19 cellular contexts compared by ENCODE assay signal in the genomic region with DNA sequence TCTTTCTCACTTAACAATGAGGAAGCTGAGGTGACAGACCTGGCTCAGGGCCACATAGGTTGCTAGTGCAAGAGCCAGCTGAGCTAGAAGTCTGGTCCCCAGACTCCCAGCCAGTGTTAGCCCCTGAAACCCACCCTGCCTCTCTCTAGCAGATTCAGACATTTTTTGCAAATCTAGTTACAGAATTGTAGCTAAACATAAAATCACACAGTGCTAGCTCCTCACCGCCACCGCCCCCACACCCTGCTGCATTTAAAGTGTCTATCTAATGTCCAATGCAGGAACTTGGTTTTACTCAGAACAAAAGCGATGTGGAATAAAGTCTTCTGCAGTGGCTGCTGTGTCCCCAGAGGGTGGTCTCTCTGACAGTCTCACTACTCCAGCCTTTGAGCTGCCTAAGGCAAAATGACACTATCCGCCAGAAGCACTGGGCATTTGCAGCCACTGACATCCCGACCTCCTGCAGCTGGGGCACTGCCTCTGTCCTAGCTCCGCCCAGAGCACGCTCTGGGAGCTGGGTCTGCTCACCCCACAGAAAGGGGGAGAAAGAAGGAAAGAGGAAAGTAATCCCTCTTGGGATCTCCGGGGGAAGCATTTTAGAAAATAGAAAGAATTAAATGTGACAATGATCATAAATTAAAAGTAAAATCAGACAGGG. TPM values are rescaled to one million over a fixed set of nuclear protein-coding genes. Genes with fewer than 3 reads are reported as not detected.
"Had no signal": no experiment of that assay in that cellular context is flagged by ENCODE, and none has a peak within 500 bp of the region (broad histone marks: within the 10 kb centered on the region; RNA-seq: fewer than 3 reads in every experiment).

No MANE protein-coding gene starts in this region.

- H3K9me3 ChIP-seq: ascending aorta, breast epithelium, prostate gland, sigmoid colon, thoracic aorta, upper lobe of right lung had no signal

- H3K4me1 Mint-ChIP-seq: activated CD8-positive, alpha-beta memory T cell treated with anti-CD3 and anti-CD28 coated beads, Interleukin-2, amount 10 ng/mL, durations not matched to agents 7 days and 5 days; activated naive CD4-positive, alpha-beta T cell treated with anti-CD3 and anti-CD28 coated beads, Interleukin-2, amount 10 ng/mL, durations not matched to agents 7 days and 5 days; memory B cell; natural killer cell had no signal

- H3K9me3 Mint-ChIP-seq: activated naive CD4-positive, alpha-beta T cell treated with anti-CD3 and anti-CD28 coated beads, Interleukin-2, amount 10 ng/mL, durations not matched to agents 7 days and 5 days; activated T-helper 2 cell treated with anti-CD3 and anti-CD28 coated beads, Interferon-gamma antibody, Interleukin-2, Interleukin-4, amounts not matched to agents 10 μg/mL and 5 μg/mL and 100 μg/mL, durations not matched to agents 14 hours and 24 hours and 36 hours; dendritic cell treated with granulocyte-macrophage colony-stimulating factor and Interleukin-4, amounts not matched to agents 40 ng/mL and 50 ng/mL, for 4 days; memory B cell had no signal

- H3K27me3 ChIP-seq: ascending aorta, breast epithelium, upper lobe of right lung had no signal

- H3K4me1 ChIP-seq: ascending aorta, breast epithelium, prostate gland, sigmoid colon, upper lobe of right lung had no signal

- H3K36me3 ChIP-seq: ascending aorta, breast epithelium, prostate gland, sigmoid colon, thoracic aorta, upper lobe of right lung had no signal

- ATAC-seq: activated CD8-positive, alpha-beta memory T cell treated with anti-CD3 and anti-CD28 coated beads, Interleukin-2, amount 10 ng/mL, durations not matched to agents 7 days and 5 days; left ventricle myocardium superior; natural killer cell; upper lobe of right lung had no signal

- H3K36me3 Mint-ChIP-seq: activated CD8-positive, alpha-beta memory T cell treated with anti-CD3 and anti-CD28 coated beads, Interleukin-2, amount 10 ng/mL, durations not matched to agents 7 days and 5 days; activated naive CD4-positive, alpha-beta T cell treated with anti-CD3 and anti-CD28 coated beads, Interleukin-2, amount 10 ng/mL, durations not matched to agents 7 days and 5 days; memory B cell; natural killer cell had no signal

- H3K4me3 Mint-ChIP-seq: activated CD8-positive, alpha-beta memory T cell treated with anti-CD3 and anti-CD28 coated beads, Interleukin-2, amount 10 ng/mL, durations not matched to agents 7 days and 5 days; activated naive CD4-positive, alpha-beta T cell treated with anti-CD3 and anti-CD28 coated beads, Interleukin-2, amount 10 ng/mL, durations not matched to agents 7 days and 5 days; dendritic cell treated with granulocyte-macrophage colony-stimulating factor and Interleukin-4, amounts not matched to agents 40 ng/mL and 50 ng/mL, for 4 days; memory B cell; natural killer cell had no signal

- H3K27ac ChIP-seq: ascending aorta, breast epithelium, prostate gland, sigmoid colon, thoracic aorta, upper lobe of right lung had no signal

- H3K4me3 ChIP-seq: ascending aorta, breast epithelium, prostate gland, sigmoid colon, thoracic aorta, upper lobe of right lung had no signal

- DNase-seq: activated CD4-positive, alpha-beta T cell treated with anti-CD3 and anti-CD28 coated beads, Interleukin-2, amount 50 U/mL, for 48 hours; activated CD8-positive, alpha-beta memory T cell treated with anti-CD3 and anti-CD28 coated beads, Interleukin-2, amount 10 ng/mL, durations not matched to agents 7 days and 5 days; activated naive CD4-positive, alpha-beta T cell treated with anti-CD3 and anti-CD28 coated beads, Interleukin-2, amount 10 ng/mL, durations not matched to agents 7 days and 5 days; activated T-cell treated with anti-CD3 and anti-CD28 coated beads, Interleukin-2, amount 50 U/mL, for 1 hour; left ventricle myocardium superior; natural killer cell; sigmoid colon; stimulated activated CD4-positive, alpha-beta T cell treated with anti-CD3 and anti-CD28 coated beads, Interleukin-1b, Interleukin-23, amount 100 ng/mL, for 48 hours; upper lobe of right lung had no signal

- H3K27me3 Mint-ChIP-seq: activated CD8-positive, alpha-beta memory T cell treated with anti-CD3 and anti-CD28 coated beads, Interleukin-2, amount 10 ng/mL, durations not matched to agents 7 days and 5 days; activated naive CD4-positive, alpha-beta T cell treated with anti-CD3 and anti-CD28 coated beads, Interleukin-2, amount 10 ng/mL, durations not matched to agents 7 days and 5 days had no signal

- H3K27ac Mint-ChIP-seq: activated CD8-positive, alpha-beta memory T cell treated with anti-CD3 and anti-CD28 coated beads, Interleukin-2, amount 10 ng/mL, durations not matched to agents 7 days and 5 days; activated naive CD4-positive, alpha-beta T cell treated with anti-CD3 and anti-CD28 coated beads, Interleukin-2, amount 10 ng/mL, durations not matched to agents 7 days and 5 days; activated T-helper 2 cell treated with anti-CD3 and anti-CD28 coated beads, Interferon-gamma antibody, Interleukin-2, Interleukin-4, amounts not matched to agents 10 μg/mL and 5 μg/mL and 100 μg/mL, durations not matched to agents 14 hours and 24 hours and 36 hours; dendritic cell treated with granulocyte-macrophage colony-stimulating factor and Interleukin-4, amounts not matched to agents 40 ng/mL and 50 ng/mL, for 4 days; memory B cell; natural killer cell had no signal

RNA-seq across cellular contexts. Expression of a gene that starts 50.7 kb away (rescaled TPM):
- total RNA-seq: activated CD8-positive, alpha-beta memory T cell treated with anti-CD3 and anti-CD28 coated beads, Interleukin-2, amount 10 ng/mL, durations not matched to agents 7 days and 5 days; activated T-helper 2 cell treated with anti-CD3 and anti-CD28 coated beads, Interferon-gamma antibody, Interleukin-2, Interleukin-4, amounts not matched to agents 10 μg/mL and 5 μg/mL and 100 μg/mL, durations not matched to agents 14 hours and 24 hours and 36 hours; ascending aorta; breast epithelium; kidney epithelial cell; left ventricle myocardium superior; natural killer cell; omental fat pad; thoracic aorta; upper lobe of right lung had no signal
- polyA plus RNA-seq: esophagus had no signal
